18 cellular contexts compared by ENCODE assay signal in genomic region chr20:38076548-38076947, GRCh38. TPM values are rescaled to one million over a fixed set of nuclear protein-coding genes. Genes with fewer than 3 reads are reported as not detected.
DNase-seq lines count a peak whose midpoint lies in the region; ATAC-seq and TF ChIP-seq lines count a peak whose summit lies in the region.
"Had no signal": no experiment of that assay in that cellular context is flagged by ENCODE, and none has a peak within 500 bp of the region (broad histone marks: within the 10 kb centered on the region; RNA-seq: fewer than 3 reads in every experiment).

No MANE protein-coding gene starts in this region.

- H3K36me3 ChIP-seq in cardiac muscle cell (peaks cover 2% of the 10 kb centered on the region), esophagus muscularis mucosa (peaks cover 0 to 32% (median 16%) of the 10 kb centered on the region in 4 donors), uterus (no peaks in the 10 kb centered on the region)
- H3K36me3 ChIP-seq: prostate gland had no signal

- TF ChIP-seq EP300 in esophagus muscularis mucosa (IDR thresholded peaks at IDR 0.05), result no peak

- no peak for TF ChIP-seq POLR2A in esophagus muscularis mucosa (IDR thresholded peaks at IDR 0.05; ENCODE audit: low read depth)
- TF ChIP-seq POLR2A in uterus (IDR thresholded peaks at IDR 0.05), result no peak

- no peaks in the 10 kb centered on the region for H3K9me3 ChIP-seq in cardiac muscle cell (ENCODE audit: low read depth)
- H3K9me3 ChIP-seq in esophagus muscularis mucosa, result no peaks in the 10 kb centered on the region
- H3K9me3 ChIP-seq in uterus, result no peaks in the 10 kb centered on the region
- H3K9me3 ChIP-seq: Caco-2, prostate gland had no signal

- H3K27me3 Mint-ChIP-seq in osteocyte (ENCODE audit: unreplicated experiment), result no peaks in the 10 kb centered on the region
- H3K27me3 Mint-ChIP-seq: activated CD8-positive, alpha-beta T cell treated with anti-CD3 and anti-CD28 coated beads for 36 hours had no signal

- intact Hi-C loops in cardiac septum (cut with DNase I), result no loop called here
- intact Hi-C loops in esophagus muscularis mucosa (cut with DNase I), result no loop called here
- intact Hi-C loops in uterus (cut with DNase I; ENCODE audit: low total_unique reads), result no loop called here

- H3K4me1 Mint-ChIP-seq in osteocyte (ENCODE audit: unreplicated experiment), result peaks cover 43% of the 10 kb centered on the region

- peak overlapping the region; percentile 53 for H3K27ac Mint-ChIP-seq in osteocyte (ENCODE audit: unreplicated experiment)
- H3K27ac Mint-ChIP-seq: activated CD8-positive, alpha-beta T cell treated with anti-CD3 and anti-CD28 coated beads for 36 hours; activated T-cell treated with anti-CD3 and anti-CD28 coated beads, Interleukin-2, amount 50 U/mL, for 72 hours had no signal

- H3K4me3 ChIP-seq in cardiac muscle cell, result no peak overlapping the region
- no peak overlapping the region for H3K4me3 ChIP-seq in esophagus muscularis mucosa
- H3K4me3 ChIP-seq in uterus, result no peak overlapping the region
- H3K4me3 ChIP-seq: prostate gland had no signal

- peaks cover 47% of the 10 kb centered on the region for H3K4me1 ChIP-seq in cardiac muscle cell (ENCODE audit: low read depth)
- peaks cover 33 to 77% (median 72%) of the 10 kb centered on the region in 4 donors for H3K4me1 ChIP-seq in esophagus muscularis mucosa
- H3K4me1 ChIP-seq in uterus, result peaks cover 0 to 21% of the 10 kb centered on the region in 2 donors

- peak overlapping the region; percentile 94 for H3K27ac ChIP-seq in cardiac muscle cell
- H3K27ac ChIP-seq in esophagus muscularis mucosa (replicated peaks in 1 of 4), result peak overlapping the region; percentile 80 to 90 (median 82)
- peak overlapping the region; percentile 82 to 86 for H3K27ac ChIP-seq in uterus
- H3K27ac ChIP-seq: prostate gland had no signal

- H3K36me3 Mint-ChIP-seq in osteocyte (ENCODE audit: unreplicated experiment), result peaks cover 37% of the 10 kb centered on the region

- TF ChIP-seq CTCF in cardiac muscle cell (IDR thresholded peaks at IDR 0.05; ENCODE audit: low read depth, low read length) (no peak), esophagus muscularis mucosa (IDR thresholded peaks at IDR 0.05) (no peak), osteocyte (IDR thresholded peaks at IDR 0.05) (no peak), uterus (IDR thresholded peaks at IDR 0.05) (no peak)

- no peak for ATAC-seq in GM21381 (IDR thresholded peaks at IDR 0.05; ENCODE audit: unreplicated experiment)
- ATAC-seq: activated CD8-positive, alpha-beta T cell treated with anti-CD3 and anti-CD28 coated beads for 36 hours; activated T-cell treated with anti-CD3 and anti-CD28 coated beads, Interleukin-2, amount 50 U/mL, for 72 hours; PC-3 had no signal

- DNase-seq in cardiac muscle cell (ENCODE audit: low read depth in 1 of 2, low spot score in 1 of 2) (no peak), cardiac septum (ENCODE audit: low spot score) (no peak), esophagus muscularis mucosa (ENCODE audit: extremely low spot score) (no peak), osteocyte (ENCODE audit: extremely low spot score, unreplicated experiment) (no peak), uterus (no peak), NCI-H2171 treated with DMSO at 0.1 percent for 48 hours (lab: John Stamatoyannopoulos, UW) (no peak)
- no peak for DNase-seq in stimulated activated CD4-positive, alpha-beta T cell treated with anti-CD3 and anti-CD28 coated beads, Interleukin-4, amount 100 ng/mL, for 24 hours
- DNase-seq: activated CD8-positive, alpha-beta T cell treated with anti-CD3 and anti-CD28 coated beads for 36 hours; activated naive CD4-positive, alpha-beta T cell treated with anti-CD3 and anti-CD28 coated beads, Interleukin-2, amount 50 U/mL, for 16 hours; activated T-cell treated with anti-CD3 and anti-CD28 coated beads, Interleukin-2, amount 50 U/mL, for 72 hours; Caco-2; midbrain; MM.1S; NCI-H146; PC-3; stimulated activated CD4-positive, alpha-beta T cell treated with anti-CD3 and anti-CD28 coated beads, Interleukin-12 subunit alpha, Interleukin-12 subunit beta, amount 100 ng/mL, for 4 hours had no signal

- H3K4me3 Mint-ChIP-seq in osteocyte (ENCODE audit: unreplicated experiment), result no peak overlapping the region
- H3K4me3 Mint-ChIP-seq: activated CD8-positive, alpha-beta T cell treated with anti-CD3 and anti-CD28 coated beads for 36 hours; activated T-cell treated with anti-CD3 and anti-CD28 coated beads, Interleukin-2, amount 50 U/mL, for 72 hours had no signal

- H3K9me3 Mint-ChIP-seq in osteocyte (ENCODE audit: unreplicated experiment), result no peaks in the 10 kb centered on the region

- H3K27me3 ChIP-seq in cardiac muscle cell (no peaks in the 10 kb centered on the region), esophagus muscularis mucosa (no peaks in the 10 kb centered on the region), uterus (no peaks in the 10 kb centered on the region)

RNA-seq across cellular contexts. Expression of gene RPRD1B, which starts 43.0 kb away (rescaled TPM):
- total RNA-seq in cardiac muscle cell (26.2 and 43.5 TPM in 2 replicates), cardiac septum (62.2 TPM), esophagus muscularis mucosa (10 to 100 TPM; 26.7 to 39.5 (median 33.8) TPM), osteocyte (26.9 and 28.5 TPM in 2 replicates), uterus (10 to 100 TPM in 3 of 4 donors, 1 to 10 TPM in 1; 7.9 to 71.3 (median 26.1) TPM)
- 31.0 and 44.5 TPM in 2 replicates for polyA plus RNA-seq in cardiac muscle cell

RNA-seq across cellular contexts. Expression of gene TTI1, which starts 43.3 kb away (rescaled TPM):
- 19.0 and 23.0 TPM in 2 replicates for total RNA-seq in cardiac muscle cell
- polyA plus RNA-seq in cardiac muscle cell, result 23.1 and 32.8 TPM in 2 replicates
- total RNA-seq in cardiac septum, result 11.4 TPM
- 10 to 100 TPM; 11.3 to 14.3 (median 12.4) TPM for total RNA-seq in esophagus muscularis mucosa
- total RNA-seq in osteocyte, result 16.2 and 17.9 TPM in 2 replicates
- total RNA-seq in uterus, result 10 to 100 TPM in 3 of 4 donors, 1 to 10 TPM in 1; 5.3 to 33.2 (median 24.4) TPM
